In the genomic region with DNA sequence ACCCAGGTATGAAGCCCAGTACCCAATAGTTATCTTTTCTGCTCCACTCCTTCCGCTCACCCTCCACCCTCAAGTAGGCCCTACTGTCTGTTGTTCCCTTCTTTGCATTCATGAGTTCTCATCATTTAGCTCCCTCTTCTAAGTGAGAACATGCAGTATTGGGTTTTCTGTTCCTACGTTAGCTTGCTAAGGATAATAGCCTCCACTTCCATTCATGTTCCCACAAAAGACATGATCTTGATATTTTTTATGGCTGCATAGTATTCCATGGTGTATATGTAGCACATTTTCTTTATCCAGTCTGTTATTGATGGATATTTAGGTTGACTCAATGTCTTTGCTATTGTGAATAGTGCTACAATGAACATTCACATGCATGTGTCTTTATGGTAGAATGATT, we compare ENCODE assay signal across 1 cellular context.
TF ChIP-seq lines count a peak whose summit lies in the region.

No MANE protein-coding gene starts in this region.

TF ChIP-seq in H1, 55 proteins besides CTCF, POLR2A, EP300 and RAD21:
- TF ChIP-seq BACH1 (IDR thresholded peaks at IDR 0.05; ENCODE audit: low read length) (no peak), KDM1A (IDR thresholded peaks at IDR 0.05; ENCODE audit: borderline replicate concordance, low read length) (0 out of 2 replicates have a peak, but pooled peaks have one; percentile 39), CHD7 (IDR thresholded peaks at IDR 0.05; ENCODE audit: insufficient replicate concordance, low read length) (no peak)
